20 cellular contexts compared by ENCODE assay signal in the genomic region with DNA sequence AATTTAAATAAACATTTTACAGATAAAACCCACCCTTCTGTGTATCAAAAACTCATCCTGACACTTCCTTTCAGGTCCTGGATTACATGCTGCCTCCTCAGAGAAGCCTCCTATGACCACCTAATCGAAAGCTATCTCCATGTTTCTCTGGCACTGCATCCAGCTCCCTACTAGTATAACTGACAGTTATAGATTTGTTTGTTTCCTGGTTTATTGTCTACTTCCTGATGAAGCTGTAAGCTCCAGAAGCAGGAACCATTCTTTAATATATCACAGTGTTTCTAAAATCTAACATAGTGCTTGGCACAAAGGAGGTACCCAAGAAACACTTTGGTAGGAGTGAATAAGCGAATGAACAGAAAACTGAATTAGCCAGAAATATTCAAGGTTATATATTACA.
"Had no signal": no experiment of that assay in that cellular context is flagged by ENCODE, and none has a peak within 500 bp of the region (broad histone marks: within the 10 kb centered on the region; RNA-seq: fewer than 3 reads in every experiment).

No MANE protein-coding gene starts in this region.

- H3K9me3 ChIP-seq: heart right ventricle, pancreas, right lobe of liver, tibial artery, upper lobe of right lung had no signal

- H3K36me3 Mint-ChIP-seq: natural killer cell treated with Interleukin-12 subunit alpha and Interleukin-12 subunit beta and Interleukin-15 and Interleukin-18, amount 100 ng/mL, for 72 hours; stimulated activated memory B cell treated with anti-CD40 and anti-IgM and Interleukin-4, amounts not matched to agents 10 μg/mL and 1 μg/mL and 100 μg/mL, for 72 hours had no signal

- H3K4me3 Mint-ChIP-seq: natural killer cell treated with Interleukin-12 subunit alpha and Interleukin-12 subunit beta and Interleukin-15 and Interleukin-18, amount 100 ng/mL, for 72 hours; stimulated activated memory B cell treated with anti-CD40 and anti-IgM and Interleukin-4, amounts not matched to agents 10 μg/mL and 1 μg/mL and 100 μg/mL, for 72 hours; stimulated activated naive CD8-positive, alpha-beta T cell treated with anti-CD3 and anti-CD28 coated beads, Interleukin-15, Interleukin-2, amounts not matched to agents 100 ng/mL and 50 ng/mL, for 24 hours had no signal

- H3K9me3 Mint-ChIP-seq: natural killer cell treated with Interleukin-12 subunit alpha and Interleukin-12 subunit beta and Interleukin-15 and Interleukin-18, amount 100 ng/mL, for 72 hours; stimulated activated memory B cell treated with anti-CD40 and anti-IgM and Interleukin-4, amounts not matched to agents 10 μg/mL and 1 μg/mL and 100 μg/mL, for 72 hours; stimulated activated naive CD8-positive, alpha-beta T cell treated with anti-CD3 and anti-CD28 coated beads, Interleukin-15, Interleukin-2, amounts not matched to agents 100 ng/mL and 50 ng/mL, for 24 hours had no signal

- DNase-seq: cortex of kidney; dorsolateral prefrontal cortex; effector memory CD4-positive, alpha-beta T cell; heart right ventricle; hypothalamus; kidney glomerular epithelial cell; mammary epithelial cell; occipital lobe; pancreas; right lobe of liver; stimulated activated CD4-positive, alpha-beta T cell treated with anti-CD3 and anti-CD28 coated beads, Interleukin-1b, Interleukin-23, amount 100 ng/mL, for 48 hours; stimulated activated CD4-positive, alpha-beta T cell treated with anti-CD3 and anti-CD28 coated beads, Interleukin-4, amount 100 ng/mL, for 24 hours; tibial artery; upper lobe of right lung had no signal

- H3K27ac ChIP-seq: dorsolateral prefrontal cortex, heart right ventricle, pancreas, right lobe of liver, tibial artery, upper lobe of right lung had no signal

- H3K27ac Mint-ChIP-seq: natural killer cell treated with Interleukin-12 subunit alpha and Interleukin-12 subunit beta and Interleukin-15 and Interleukin-18, amount 100 ng/mL, for 72 hours; progenitor cell of endocrine pancreas; stimulated activated memory B cell treated with anti-CD40 and anti-IgM and Interleukin-4, amounts not matched to agents 10 μg/mL and 1 μg/mL and 100 μg/mL, for 72 hours; stimulated activated naive CD8-positive, alpha-beta T cell treated with anti-CD3 and anti-CD28 coated beads, Interleukin-15, Interleukin-2, amounts not matched to agents 100 ng/mL and 50 ng/mL, for 24 hours had no signal

- ATAC-seq: esophagus mucosa; heart right ventricle; left lobe of liver; natural killer cell treated with Interleukin-12 subunit alpha and Interleukin-12 subunit beta and Interleukin-15 and Interleukin-18, amount 100 ng/mL, for 72 hours; pancreas; right lobe of liver; stimulated activated memory B cell treated with anti-CD40 and anti-IgM and Interleukin-4, amounts not matched to agents 10 μg/mL and 1 μg/mL and 100 μg/mL, for 72 hours; upper lobe of right lung had no signal

- H3K27me3 ChIP-seq: heart right ventricle, pancreas, right lobe of liver, tibial artery, upper lobe of right lung had no signal

- H3K27me3 Mint-ChIP-seq: natural killer cell treated with Interleukin-12 subunit alpha and Interleukin-12 subunit beta and Interleukin-15 and Interleukin-18, amount 100 ng/mL, for 72 hours; progenitor cell of endocrine pancreas had no signal

- H3K4me1 ChIP-seq: pancreas, right lobe of liver, upper lobe of right lung had no signal

- H3K4me3 ChIP-seq: dorsolateral prefrontal cortex, heart right ventricle, pancreas, right lobe of liver, tibial artery, upper lobe of right lung had no signal

- H3K36me3 ChIP-seq: heart right ventricle, pancreas, right lobe of liver, tibial artery, upper lobe of right lung had no signal
